20 cellular contexts compared by ENCODE assay signal in the genomic region with DNA sequence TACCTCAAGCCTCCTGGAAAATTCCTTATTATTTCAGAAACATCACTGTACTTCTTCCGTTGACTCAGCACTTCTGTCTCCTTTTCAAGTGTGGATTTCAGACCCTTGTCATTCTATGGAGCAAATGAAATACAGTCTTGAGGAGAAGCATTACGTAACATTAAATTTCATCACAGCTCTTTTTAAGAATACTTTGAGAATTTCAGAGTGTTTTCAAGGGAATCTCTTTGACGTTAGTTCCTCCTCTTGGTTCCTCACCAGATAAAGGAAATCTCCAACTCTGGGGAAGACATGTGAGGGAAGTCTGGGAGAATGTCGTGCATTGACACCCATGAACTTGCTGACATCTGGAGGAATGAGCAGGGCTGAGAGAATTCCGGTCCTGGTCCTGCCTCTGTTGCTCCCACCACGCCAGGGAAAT. TPM values are rescaled to one million over a fixed set of nuclear protein-coding genes. Genes with fewer than 3 reads are reported as not detected.
DNase-seq lines count a peak whose midpoint lies in the region; ATAC-seq and TF ChIP-seq lines count a peak whose summit lies in the region.
"Had no signal": no experiment of that assay in that cellular context is flagged by ENCODE, and none has a peak within 500 bp of the region (broad histone marks: within the 10 kb centered on the region; RNA-seq: fewer than 3 reads in every experiment).

No MANE protein-coding gene starts in this region.

- no peaks in the 10 kb centered on the region for H3K36me3 ChIP-seq in IMR-90 (ENCODE audit: control insufficient read depth, insufficient read depth, low read length)
- H3K36me3 ChIP-seq: esophagus squamous epithelium had no signal

- no peak overlapping the region for H3K4ac ChIP-seq in IMR-90 (ENCODE audit: low read depth, low read length)

- H3K36me3 Mint-ChIP-seq in activated T-cell treated with anti-CD3 and anti-CD28 coated beads, Interleukin-2, amount 50 U/mL, for 24 hours (ENCODE audit: low read depth) = no peaks in the 10 kb centered on the region
- H3K36me3 Mint-ChIP-seq: CD4-positive, CD25-positive, alpha-beta regulatory T cell; naive B cell had no signal

- no peak overlapping the region for H3K27ac ChIP-seq in IMR-90 (ENCODE audit: insufficient read depth, low read length)
- H3K27ac ChIP-seq: esophagus squamous epithelium had no signal

- no peak overlapping the region for H3K4me3 ChIP-seq in IMR-90 (ENCODE audit: insufficient read depth, low read depth, low read length)
- H3K4me3 ChIP-seq in fibroblast of villous mesenchyme (ENCODE audit: low read depth, low read length) = no peak overlapping the region
- H3K4me3 ChIP-seq: esophagus squamous epithelium had no signal

- no TSS peak for BruUV-seq in IMR-90 (replicated peaks; lab: Mats Ljungman, UMichigan)

- no peaks in the 10 kb centered on the region for H3K9me3 Mint-ChIP-seq in activated T-cell treated with anti-CD3 and anti-CD28 coated beads, Interleukin-2, amount 50 U/mL, for 24 hours
- H3K9me3 Mint-ChIP-seq: T-helper 1 cell treated with Interleukin-12 subunit alpha and Interleukin-12 subunit beta and Interleukin-4 antibody, amounts not matched to agents 30 μg/mL and 1 μg/mL, for 36 hours had no signal

- H3K23ac ChIP-seq in IMR-90 (ENCODE audit: low read depth, low read length) = no peak overlapping the region

- peaks cover 30% of the 10 kb centered on the region for H3K4me1 Mint-ChIP-seq in activated T-cell treated with anti-CD3 and anti-CD28 coated beads, Interleukin-2, amount 50 U/mL, for 24 hours (ENCODE audit: low read depth)

- no peak overlapping the region for H2BK120ac ChIP-seq in IMR-90 (ENCODE audit: low read depth, low read length)

- no peak overlapping the region for H3K9ac ChIP-seq in IMR-90 (ENCODE audit: low read depth, low read length)

- H3K4me1 ChIP-seq in IMR-90 (ENCODE audit: control insufficient read depth, insufficient read depth, low read length) = peaks cover 9% of the 10 kb centered on the region

- peak; percentile 18 for DNase-seq in IMR-90
- peak; percentile 60 for DNase-seq in SKM-1 (lab: John Stamatoyannopoulos, UW; ENCODE audit: unreplicated experiment)
- DNase-seq in fibroblast of villous mesenchyme (ENCODE audit: low read depth) = peak; percentile 60
- no peak for DNase-seq in sciatic nerve (ENCODE audit: low spot score)
- DNase-seq in NCI-H128 (lab: John Stamatoyannopoulos, UW; ENCODE audit: unreplicated experiment) = no peak
- no peak for DNase-seq in SHP77 (lab: John Stamatoyannopoulos, UW)
- no peak for DNase-seq in activated T-cell treated with anti-CD3 and anti-CD28 coated beads, Interleukin-2, amount 50 U/mL, for 24 hours
- DNase-seq: activated CD4-positive, CD25-positive, alpha-beta regulatory T cell treated with anti-CD3 and anti-CD28 coated beads, Interleukin-2, amount 50 U/mL, for 72 hours; CD4-positive, CD25-positive, alpha-beta regulatory T cell; DND-41; esophagus squamous epithelium; GOT3; hypothalamus; left colon; naive B cell; NCI-H2029 treated with DMSO at 0.1 percent for 48 hours; NCI-H526; stimulated activated CD4-positive, alpha-beta T cell treated with anti-CD3 and anti-CD28 coated beads, Interleukin-1b, Interleukin-23, amount 100 ng/mL, for 48 hours; substantia nigra had no signal

- H2AK5ac ChIP-seq in IMR-90 (ENCODE audit: low read depth, low read length) = no peak overlapping the region

- H3K9me1 ChIP-seq in IMR-90 (ENCODE audit: insufficient read depth, low read length) = peaks cover 12% of the 10 kb centered on the region

- no peak overlapping the region for H3K4me3 Mint-ChIP-seq in activated T-cell treated with anti-CD3 and anti-CD28 coated beads, Interleukin-2, amount 50 U/mL, for 24 hours
- H3K4me3 Mint-ChIP-seq: naive B cell; T-helper 1 cell treated with Interleukin-12 subunit alpha and Interleukin-12 subunit beta and Interleukin-4 antibody, amounts not matched to agents 30 μg/mL and 1 μg/mL, for 36 hours had no signal

- peaks cover 19 to 29% of the 10 kb centered on the region in 2 experiments for H3K79me1 ChIP-seq in IMR-90 (ENCODE audit: low read depth in 1 of 2, low read length in 2 of 2)

- peaks cover 3% of the 10 kb centered on the region for H3K27me3 Mint-ChIP-seq in activated T-cell treated with anti-CD3 and anti-CD28 coated beads, Interleukin-2, amount 50 U/mL, for 24 hours
- H3K27me3 Mint-ChIP-seq: naive B cell had no signal

- peaks cover 15% of the 10 kb centered on the region for H4K20me1 ChIP-seq in IMR-90 (ENCODE audit: insufficient read depth, low read length)

- no peak overlapping the region for H3K56ac ChIP-seq in IMR-90 (ENCODE audit: extremely low read depth, insufficient read depth, low read length)

- H2AK9ac ChIP-seq in IMR-90 (replicated peaks; ENCODE audit: low read depth, low read length, poor library complexity) = no peak overlapping the region

- no peak overlapping the region for H3K14ac ChIP-seq in IMR-90 (replicated peaks; ENCODE audit: low read depth, low read length)

- POLR2A ChIA-PET in IMR-90 (lab: Charles Lee; ENCODE audit: unreplicated experiment) = interaction anchor here (0.6 kb wide), 1 partner anchor 183 kb away, joined by 3 read pairs; no protein-coding TSS in a partner anchor

- TF ChIP-seq RAD21 in IMR-90 (IDR thresholded peaks at IDR 0.05; ENCODE audit: low read length) = no peak

- intact Hi-C loops in IMR-90 (cut with micrococcal nuclease) = no loop called here
- intact Hi-C loops in sciatic nerve (cut with DNase I) = no loop called here

- CTCF ChIA-PET in IMR-90 (lab: Yijun Ruan, JAX) = no interaction called here

- no peak overlapping the region for H2BK15ac ChIP-seq in IMR-90 (ENCODE audit: low read depth, low read length)

- H2AFZ ChIP-seq in IMR-90 (replicated peaks; ENCODE audit: low read length, poor library complexity) = no peak overlapping the region

- no peak overlapping the region for H3K4me2 ChIP-seq in IMR-90 (ENCODE audit: low read depth, low read length)

- H4K91ac ChIP-seq in IMR-90 (ENCODE audit: insufficient read depth, low read depth, low read length) = no peak overlapping the region

- H4K8ac ChIP-seq in IMR-90 (ENCODE audit: low read depth in 2 of 2, low read length in 2 of 2) = no peak overlapping the region

- TF ChIP-seq CTCF in IMR-90 (conservative IDR thresholded peaks at IDR 0.05; ENCODE audit: low read depth, low read length) = no peak
- TF ChIP-seq CTCF in fibroblast of villous mesenchyme (IDR thresholded peaks at IDR 0.05; ENCODE audit: insufficient read depth, low read depth, low read length) = no peak

- TF ChIP-seq POLR2A in IMR-90 (IDR thresholded peaks at IDR 0.05; ENCODE audit: low read depth, low read length) = no peak

- H3K9me3 ChIP-seq in IMR-90 (ENCODE audit: control insufficient read depth, insufficient read depth, low read length) = no peaks in the 10 kb centered on the region
- H3K9me3 ChIP-seq: esophagus squamous epithelium had no signal

- no peaks in the 10 kb centered on the region for H3K27me3 ChIP-seq in IMR-90 (ENCODE audit: control insufficient read depth, insufficient read depth, low read length)
- H3K27me3 ChIP-seq: esophagus squamous epithelium had no signal

- no peak overlapping the region for H2BK5ac ChIP-seq in IMR-90 (ENCODE audit: low read depth, low read length, poor library complexity, severe bottlenecking)

- in situ Hi-C loops in IMR-90 (cut with MboI; ENCODE audit: low sequenced_read_pairs) = no loop called here

- ATAC-seq in IMR-90 (ENCODE audit: low read depth) = no peak
- peak; percentile 43 for ATAC-seq in sciatic nerve
- ATAC-seq: left colon had no signal

- H2BK20ac ChIP-seq in IMR-90 (ENCODE audit: low read depth, low read length) = no peak overlapping the region

- 67% methylated on average over 3 of the region's 6 CpGs; no CpG with 5 or more reads in 1 of the 2 experiments for WGBS in IMR-90 (ENCODE audit: extremely low coverage in 2 of 2, insufficient read length in 1 of 2), 2 experiments

- dilution Hi-C loops in IMR-90 (cut with HindIII; ENCODE audit: low sequenced_read_pairs, unreplicated experiment) = no loop called here

- no peak overlapping the region for H3K18ac ChIP-seq in IMR-90 (ENCODE audit: low read depth, low read length)

- H4K5ac ChIP-seq in IMR-90 (ENCODE audit: low read depth, low read length) = no peak overlapping the region

- no peak overlapping the region for H3K27ac Mint-ChIP-seq in activated T-cell treated with anti-CD3 and anti-CD28 coated beads, Interleukin-2, amount 50 U/mL, for 24 hours
- H3K27ac Mint-ChIP-seq: T-helper 1 cell treated with Interleukin-12 subunit alpha and Interleukin-12 subunit beta and Interleukin-4 antibody, amounts not matched to agents 30 μg/mL and 1 μg/mL, for 36 hours had no signal

TF ChIP-seq in IMR-90, 13 proteins besides CTCF, POLR2A, EP300 and RAD21:
- TF ChIP-seq RCOR1 (IDR thresholded peaks at IDR 0.05; ENCODE audit: insufficient replicate concordance, low read length) (no peak), FOS (IDR thresholded peaks at IDR 0.05; ENCODE audit: low read depth, low read length) (no peak), MAZ (IDR thresholded peaks at IDR 0.05; ENCODE audit: borderline replicate concordance, low read depth, low read length) (no peak), MXI1 (IDR thresholded peaks at IDR 0.05; ENCODE audit: borderline replicate concordance, low read depth, low read length) (no peak), BHLHE40 (IDR thresholded peaks at IDR 0.05; ENCODE audit: low read depth, low read length) (no peak), CHD1 (IDR thresholded peaks at IDR 0.05; ENCODE audit: low read depth, low read length) (no peak), CEBPB (IDR thresholded peaks at IDR 0.05; ENCODE audit: low read depth, low read length) (peak; percentile 78), MAFK (IDR thresholded peaks at IDR 0.05; ENCODE audit: low read depth, low read length) (peak; percentile 67), RFX5 (IDR thresholded peaks at IDR 0.05; ENCODE audit: low read depth, low read length) (no peak), SMC3 (IDR thresholded peaks at IDR 0.05; ENCODE audit: low read depth, low read length) (no peak)

RNA-seq across cellular contexts. Expression of gene UST, which starts 32.3 kb away (rescaled TPM):
- total RNA-seq in IMR-90 (2012; rRNA removed) (13.8 and 14.4 TPM in 2 replicates), fibroblast of villous mesenchyme (9.0 and 13.0 TPM in 2 replicates), sciatic nerve (33.1 TPM)
- polyA plus RNA-seq in IMR-90 (2012; rRNA removed) = 6.6 and 7.7 TPM in 2 replicates
- 2.8 and 5.4 TPM in 2 replicates for polyA plus RNA-seq in IMR-90 (2012; cell fraction: cytosol; rRNA removed)
- 1.2 and 5.5 TPM in 2 replicates for polyA plus RNA-seq in IMR-90 (2012; cell fraction: nucleus; rRNA removed; ENCODE audit: low replicate concordance)

Comparison
In these comparisons a context has a peak if more than half of its experiments do, and no peak if none do; other contexts are left out.
1. DNase-seq: peak in IMR-90 (single experiment), SKM-1 (single experiment) and fibroblast of villous mesenchyme (single experiment); none in sciatic nerve (single experiment), NCI-H128 (single experiment), SHP77 (0 of 2) and activated T-cell treated with anti-CD3 and anti-CD28 coated beads, Interleukin-2, amount 50 U/mL, for 24 hours (single experiment).